In the genomic region with DNA sequence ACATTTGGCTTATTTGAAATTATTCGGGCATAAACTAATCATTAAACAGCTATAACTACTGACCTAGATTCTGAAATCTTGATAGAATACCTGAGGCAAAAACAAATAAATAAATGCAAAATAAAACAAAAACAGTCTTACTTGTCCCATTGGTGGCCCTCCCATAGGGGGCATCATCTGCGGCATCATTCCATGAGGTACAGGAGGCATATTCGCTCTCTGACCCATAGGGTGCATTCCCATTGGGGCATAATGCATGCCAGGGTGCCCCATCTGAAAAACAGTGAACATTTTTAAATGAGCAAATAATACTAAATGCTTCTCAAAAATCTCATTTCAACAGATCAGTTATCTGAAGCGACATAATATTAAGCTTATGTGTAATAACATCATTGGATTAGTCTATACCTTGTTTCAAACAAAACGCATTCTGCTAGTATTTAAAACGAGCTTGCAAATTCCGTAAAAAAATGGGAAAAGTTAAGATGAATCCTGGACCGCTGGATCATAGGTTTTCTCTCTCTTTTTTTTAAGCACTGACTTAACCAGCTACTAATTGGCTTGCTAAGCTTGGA, we compare ENCODE assay signal across 8 cellular contexts. TPM values are rescaled to one million over a fixed set of nuclear protein-coding genes. Genes with fewer than 3 reads are reported as not detected.
A peak's percentile ranks its signal among the peaks of the same experiment; 100 is the strongest.
DNase-seq lines count a peak whose midpoint lies in the region; ATAC-seq and TF ChIP-seq lines count a peak whose summit lies in the region.

No MANE protein-coding gene starts in this region.

- peaks cover 7% of the 10 kb centered on the region for H3K36me3 Mint-ChIP-seq in glutamatergic neuron (ENCODE audit: unreplicated experiment)

- H3K36me3 ChIP-seq in SK-N-SH (replicated peaks in 1 of 2; ENCODE audit: control insufficient read depth in 1 of 2, insufficient read depth in 2 of 2, low read length in 1 of 2) = peaks cover 43% of the 10 kb centered on the region in 2 experiments
- H3K36me3 ChIP-seq in WERI-Rb-1 = peaks cover 62% of the 10 kb centered on the region
- peaks cover 8% of the 10 kb centered on the region for H3K36me3 ChIP-seq in smooth muscle cell (ENCODE audit: low read depth)

- DNase-seq in SK-N-SH (peak; percentile 37), WERI-Rb-1 (peak; percentile 53), glutamatergic neuron (peak; percentile 56), smooth muscle cell (lab: John Stamatoyannopoulos, UW; ENCODE audit: unreplicated experiment) (no peak), NCI-H2029 (lab: John Stamatoyannopoulos, UW) (no peak), left lobe of liver (ENCODE audit: low spot score) (no peak)
- peak; percentile 73 for DNase-seq in Jurkat, Clone E6-1 (ENCODE audit: low read depth, low spot score)

- peaks cover 8 to 11% of the 10 kb centered on the region in 2 experiments; a peak in 3 of 4 replicates for H3K4me1 ChIP-seq in SK-N-SH (ENCODE audit: control insufficient read depth in 1 of 2, insufficient read depth in 2 of 2, low read depth in 1 of 2, low read length in 1 of 2)
- peaks cover 35% of the 10 kb centered on the region for H3K4me1 ChIP-seq in smooth muscle cell (ENCODE audit: low read depth)

- TF ChIP-seq RAD21 in SK-N-SH (IDR thresholded peaks at IDR 0.05; ENCODE audit: low read length) = no peak

- H3K9me3 ChIP-seq in SK-N-SH (no peaks in the 10 kb centered on the region), WERI-Rb-1 (ENCODE audit: severe bottlenecking) (no peaks in the 10 kb centered on the region), smooth muscle cell (replicated peaks; ENCODE audit: low read depth) (no peaks in the 10 kb centered on the region)

- peak overlapping the region; percentile 88 for H3K4me2 ChIP-seq in SK-N-SH
- peak overlapping the region; percentile 92 for H3K4me2 ChIP-seq in smooth muscle cell

- peaks cover 13% of the 10 kb centered on the region for H3K4me1 Mint-ChIP-seq in glutamatergic neuron (ENCODE audit: low read depth, unreplicated experiment)

- no peak overlapping the region for H2AFZ ChIP-seq in SK-N-SH (ENCODE audit: low read depth)
- no peak overlapping the region for H2AFZ ChIP-seq in smooth muscle cell (ENCODE audit: low read depth)

- POLR2A ChIA-PET in SK-N-SH (lab: Yijun Ruan, JAX) = no interaction called here

- H3K27ac Mint-ChIP-seq in glutamatergic neuron (ENCODE audit: unreplicated experiment) = peak overlapping the region; percentile 99

- H3K27me3 ChIP-seq in SK-N-SH (ENCODE audit: insufficient read depth) = no peaks in the 10 kb centered on the region
- H3K27me3 ChIP-seq in WERI-Rb-1 (ENCODE audit: insufficient read depth, low read depth, severe bottlenecking) = no peaks in the 10 kb centered on the region
- H3K27me3 ChIP-seq in smooth muscle cell (ENCODE audit: low read depth) = no peaks in the 10 kb centered on the region

- ATAC-seq in SK-N-SH treated with all-trans-retinoic acid at 6 μM for 48 hours = no peak
- ATAC-seq in left lobe of liver = no peak

- peak overlapping the region; percentile 97 for H3K4me3 ChIP-seq in SK-N-SH (ENCODE audit: low read depth in 2 of 2, low read length in 1 of 2)
- H3K4me3 ChIP-seq in Jurkat, Clone E6-1 (ENCODE audit: low read length) = peak overlapping the region; percentile 90
- H3K4me3 ChIP-seq in WERI-Rb-1 (ENCODE audit: low read depth, low read length) = peak overlapping the region; percentile 100
- H3K4me3 ChIP-seq in smooth muscle cell = peak overlapping the region; percentile 99

- H3F3A ChIP-seq in SK-N-SH (replicated peaks; ENCODE audit: insufficient read depth) (peaks cover 10% of the 10 kb centered on the region), smooth muscle cell (ENCODE audit: low read depth) (no peaks in the 10 kb centered on the region)

- TF ChIP-seq CTCF in SK-N-SH (IDR thresholded peaks at IDR 0.05) (peak; percentile 73), WERI-Rb-1 (IDR thresholded peaks at IDR 0.05; ENCODE audit: low read depth, low read length) (peak; percentile 63), glutamatergic neuron (IDR thresholded peaks at IDR 0.05; ENCODE audit: partially characterized antibody, unreplicated experiment) (peak; percentile 77), smooth muscle cell (IDR thresholded peaks at IDR 0.05; ENCODE audit: borderline replicate concordance, insufficient read depth, poor library complexity, severe bottlenecking) (peak; percentile 41)

- H3K9ac ChIP-seq in SK-N-SH (peak overlapping the region; percentile 96; the same call in 1 of the 2 replicates), smooth muscle cell (ENCODE audit: low read depth) (peak overlapping the region; percentile 97)

- H3K27ac ChIP-seq in SK-N-SH (ENCODE audit: low read depth in 2 of 2, low read length in 1 of 2) (peak overlapping the region in 1 of 2 experiments; percentile 95; a peak in 1 of 4 replicates), WERI-Rb-1 (no peak overlapping the region), smooth muscle cell (ENCODE audit: low read depth) (peak overlapping the region; percentile 96)

- WGBS in SK-N-SH (ENCODE audit: low lambda C conversion rate) = 4% methylated on average over 8 of the region's 8 CpGs
- WGBS in smooth muscle cell (ENCODE audit: low lambda C conversion rate) = 15% methylated on average over 8 of the region's 8 CpGs

- no peak for TF ChIP-seq EP300 in SK-N-SH (IDR thresholded peaks at IDR 0.05; ENCODE audit: borderline replicate concordance in 1 of 2, low read depth in 1 of 2, low read length in 1 of 2)

- peaks cover 10% of the 10 kb centered on the region for H3K9me3 Mint-ChIP-seq in glutamatergic neuron (ENCODE audit: unreplicated experiment)

- peak overlapping the region; percentile 100 for H3K4me3 Mint-ChIP-seq in glutamatergic neuron (ENCODE audit: unreplicated experiment)

- no peaks in the 10 kb centered on the region for H3K9me2 ChIP-seq in SK-N-SH

- peaks cover 42% of the 10 kb centered on the region for H4K20me1 ChIP-seq in SK-N-SH (ENCODE audit: insufficient read depth)
- H4K20me1 ChIP-seq in smooth muscle cell (ENCODE audit: low read depth) = peaks cover 61% of the 10 kb centered on the region

- peaks cover 87% of the 10 kb centered on the region for H3K79me2 ChIP-seq in SK-N-SH (ENCODE audit: insufficient read depth)
- H3K79me2 ChIP-seq in smooth muscle cell (ENCODE audit: low read depth) = peaks cover 84% of the 10 kb centered on the region

- peaks cover 13% of the 10 kb centered on the region for H3K27me3 Mint-ChIP-seq in glutamatergic neuron (ENCODE audit: unreplicated experiment)

- CTCF ChIA-PET in SK-N-SH (lab: Yijun Ruan, JAX) = interaction anchor here (0.9 to 2.1 kb wide), 12 partner anchors 10 to 540 kb away, joined by 3 to 7 read pairs (median 5); a partner anchor contains a TSS

TF ChIP-seq in SK-N-SH, 30 proteins besides CTCF, POLR2A, EP300 and RAD21:
- TF ChIP-seq MXI1 (IDR thresholded peaks at IDR 0.05; ENCODE audit: low read depth, low read length) (0 out of 2 replicates have a peak, but pooled peaks have one; percentile 18), RCOR1 (IDR thresholded peaks at IDR 0.05; ENCODE audit: low read length) (no peak), CHD2 (IDR thresholded peaks at IDR 0.05; ENCODE audit: low read length, partially characterized antibody) (no peak), FOSL2 (IDR thresholded peaks at IDR 0.05; ENCODE audit: borderline replicate concordance, low read depth) (no peak)
- TF ChIP-seq, protein P1, sequence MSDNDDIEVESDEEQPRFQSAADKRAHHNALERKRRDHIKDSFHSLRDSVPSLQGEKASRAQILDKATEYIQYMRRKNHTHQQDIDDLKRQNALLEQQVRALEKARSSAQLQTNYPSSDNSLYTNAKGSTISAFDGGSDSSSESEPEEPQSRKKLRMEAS (IDR thresholded peaks at IDR 0.05; ENCODE audit: low read depth) = peak; percentile 36; the same call in 1 of the 2 replicates

TF ChIP-seq in SK-N-SH treated with all-trans-retinoic acid at 6 μM for 48 hours, 23 proteins besides CTCF, POLR2A, EP300 and RAD21:
- TF ChIP-seq, protein P2, sequence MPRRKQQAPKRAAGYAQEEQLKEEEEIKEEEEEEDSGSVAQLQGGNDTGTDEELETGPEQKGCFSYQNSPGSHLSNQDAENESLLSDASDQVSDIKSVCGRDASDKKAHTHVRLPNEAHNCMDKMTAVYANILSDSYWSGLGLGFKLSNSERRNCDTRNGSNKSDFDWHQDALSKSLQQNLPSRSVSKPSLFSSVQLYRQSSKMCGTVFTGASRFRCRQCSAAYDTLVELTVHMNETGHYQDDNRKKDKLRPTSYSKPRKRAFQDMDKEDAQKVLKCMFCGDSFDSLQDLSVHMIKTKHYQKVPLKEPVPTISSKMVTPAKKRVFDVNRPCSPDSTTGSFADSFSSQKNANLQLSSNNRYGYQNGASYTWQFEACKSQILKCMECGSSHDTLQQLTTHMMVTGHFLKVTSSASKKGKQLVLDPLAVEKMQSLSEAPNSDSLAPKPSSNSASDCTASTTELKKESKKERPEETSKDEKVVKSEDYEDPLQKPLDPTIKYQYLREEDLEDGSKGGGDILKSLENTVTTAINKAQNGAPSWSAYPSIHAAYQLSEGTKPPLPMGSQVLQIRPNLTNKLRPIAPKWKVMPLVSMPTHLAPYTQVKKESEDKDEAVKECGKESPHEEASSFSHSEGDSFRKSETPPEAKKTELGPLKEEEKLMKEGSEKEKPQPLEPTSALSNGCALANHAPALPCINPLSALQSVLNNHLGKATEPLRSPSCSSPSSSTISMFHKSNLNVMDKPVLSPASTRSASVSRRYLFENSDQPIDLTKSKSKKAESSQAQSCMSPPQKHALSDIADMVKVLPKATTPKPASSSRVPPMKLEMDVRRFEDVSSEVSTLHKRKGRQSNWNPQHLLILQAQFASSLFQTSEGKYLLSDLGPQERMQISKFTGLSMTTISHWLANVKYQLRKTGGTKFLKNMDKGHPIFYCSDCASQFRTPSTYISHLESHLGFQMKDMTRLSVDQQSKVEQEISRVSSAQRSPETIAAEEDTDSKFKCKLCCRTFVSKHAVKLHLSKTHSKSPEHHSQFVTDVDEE (CRISPR knock-in tag; IDR thresholded peaks at IDR 0.05) = no peak
- TF ChIP-seq ZFP30 (CRISPR knock-in tag; IDR thresholded peaks at IDR 0.05) = no peak
- TF ChIP-seq ZNF70 (CRISPR knock-in tag; IDR thresholded peaks at IDR 0.05) = no peak

RNA-seq across cellular contexts. Expression of a gene that starts 1.3 kb away (rescaled TPM):
- 49.5 and 55.8 TPM in 2 replicates for polyA plus RNA-seq in SK-N-SH (2012; rRNA removed)
- 46.8 and 53.2 TPM in 2 replicates for polyA plus RNA-seq in SK-N-SH (2012; cell fraction: cytosol; rRNA removed)
- polyA plus RNA-seq in SK-N-SH (2012; cell fraction: nucleus; rRNA removed) = 109 and 128 TPM in 2 replicates
- 66.6 TPM for polyA plus RNA-seq in Jurkat, Clone E6-1 (2012; ENCODE audit: insufficient read depth, insufficient read length)
- total RNA-seq in glutamatergic neuron (ENCODE audit: unreplicated experiment) = 144 TPM
- total RNA-seq in smooth muscle cell = 109 and 117 TPM in 2 replicates
- 93.4 and 104 TPM in 2 replicates for polyA plus RNA-seq in smooth muscle cell
- total RNA-seq in left lobe of liver = 31.3 TPM

RNA-seq across cellular contexts. Expression of a gene that starts 2.5 kb away (rescaled TPM):
- polyA plus RNA-seq in SK-N-SH (2012; rRNA removed) (25.8 and 31.6 TPM in 2 replicates), smooth muscle cell (26.6 and 28.5 TPM in 2 replicates)
- 33.2 and 39.0 TPM in 2 replicates for polyA plus RNA-seq in SK-N-SH (2012; cell fraction: cytosol; rRNA removed)
- polyA plus RNA-seq in SK-N-SH (2012; cell fraction: nucleus; rRNA removed) = 18.3 and 27.6 TPM in 2 replicates
- polyA plus RNA-seq in Jurkat, Clone E6-1 (2012; ENCODE audit: insufficient read depth, insufficient read length) = 80.0 TPM
- total RNA-seq in glutamatergic neuron (ENCODE audit: unreplicated experiment) (26.4 TPM), smooth muscle cell (42.5 and 51.1 TPM in 2 replicates), left lobe of liver (2.2 TPM)

Comparison
In these comparisons a context has a peak if more than half of its experiments do, and no peak if none do; other contexts are left out.
1. DNase-seq: peak in SK-N-SH (single experiment), Jurkat, Clone E6-1 (single experiment), WERI-Rb-1 (single experiment) and glutamatergic neuron (single experiment); none in smooth muscle cell (single experiment), NCI-H2029 (single experiment) and left lobe of liver (single experiment).
2. Peak in every context shown above with its lines, with median percentiles within 50 percentile points of each other: H3K4me3 ChIP-seq and CTCF ChIP-seq.